10 cellular contexts compared by ENCODE assay signal in genomic region chr17:36115649-36115977, GRCh38. TPM values are rescaled to one million over a fixed set of nuclear protein-coding genes. Genes with fewer than 3 reads are reported as not detected.
"Had no signal": no experiment of that assay in that cellular context is flagged by ENCODE, and none has a peak within 500 bp of the region (broad histone marks: within the 10 kb centered on the region; RNA-seq: fewer than 3 reads in every experiment).

No MANE protein-coding gene starts in this region.

RNA-seq across cellular contexts. Expression of gene CCL4, which starts 12.0 kb away (rescaled TPM):
- total RNA-seq: dermis microvascular lymphatic vessel endothelial cell, endodermal cell, esophagus mucosa, glomerular endothelial cell, kidney epithelial cell, lung microvascular endothelial cell, mesothelial cell of epicardium, myocyte had no signal
- polyA plus RNA-seq: keratinocyte had no signal

RNA-seq across cellular contexts. Expression of gene CCL3, which starts 25.7 kb away (rescaled TPM):
- total RNA-seq: dermis microvascular lymphatic vessel endothelial cell, endodermal cell, esophagus mucosa, glomerular endothelial cell, left ventricle myocardium superior, lung microvascular endothelial cell, mesothelial cell of epicardium, myocyte had no signal
- polyA plus RNA-seq: keratinocyte had no signal

RNA-seq across cellular contexts. Expression of gene CCL18, which starts 51.5 kb away (rescaled TPM):
- total RNA-seq: dermis microvascular lymphatic vessel endothelial cell, endodermal cell, glomerular endothelial cell, kidney epithelial cell, lung microvascular endothelial cell, mesothelial cell of epicardium, myocyte had no signal
- polyA plus RNA-seq: keratinocyte had no signal
